ENCODE assay signal across 8 cellular contexts in the genomic region with DNA sequence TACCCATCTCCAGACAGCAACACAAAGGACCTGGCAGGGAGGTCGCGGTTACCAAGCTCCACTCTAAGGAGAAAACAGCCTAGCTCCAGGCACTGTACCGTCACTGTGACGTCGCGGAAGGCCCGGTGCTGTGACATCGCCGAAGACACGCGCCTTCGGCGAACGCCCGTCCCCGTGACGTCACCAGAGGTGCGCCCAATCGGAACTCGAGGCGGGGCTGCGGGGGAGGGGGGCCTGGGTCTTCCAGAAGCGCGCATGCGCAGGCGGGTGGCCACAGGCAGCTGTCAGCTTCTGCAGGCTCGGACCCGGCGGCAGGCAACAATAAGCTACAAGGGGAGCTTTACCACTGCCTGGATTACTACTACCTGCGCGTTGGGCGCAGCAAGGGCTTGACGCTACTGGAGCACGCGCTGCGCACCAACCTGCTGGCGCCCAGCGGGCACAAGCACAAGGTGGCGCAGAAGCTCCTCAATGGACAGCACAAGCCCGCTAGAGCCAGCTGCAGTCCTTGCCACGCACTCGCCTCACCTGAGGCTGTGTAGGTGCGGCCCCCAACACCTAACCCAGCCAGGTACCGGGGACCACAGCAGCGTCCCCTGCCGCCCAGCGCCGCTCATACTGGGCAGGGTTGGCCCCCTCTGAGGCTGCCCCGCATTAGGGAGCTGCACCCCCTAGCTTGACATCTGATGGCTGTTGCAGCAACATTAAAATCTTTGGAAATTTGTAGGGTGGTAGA.
DNase-seq lines count a peak whose midpoint lies in the region; ATAC-seq and TF ChIP-seq lines count a peak whose summit lies in the region.

No MANE protein-coding gene starts in this region.

- DNase-seq in AG04450 (ENCODE audit: low read depth, low spot score) (peak; percentile 13), HT-29 (ENCODE audit: low spot score) (peak; percentile 91), T follicular helper cell (ENCODE audit: low read depth) (peak; percentile 82), left ventricle myocardium inferior (peak; percentile 80), posterior cingulate gyrus (peak; percentile 72 to 98 (median 90)), tibial artery (peak; percentile 41 to 81)

- H3K36me3 ChIP-seq in left ventricle myocardium inferior (peaks cover 12% of the 10 kb centered on the region), tibial artery (peaks cover 0 to 17% (median 0%) of the 10 kb centered on the region in 3 donors)

- H3K4me1 ChIP-seq in left ventricle myocardium inferior (peaks cover 14% of the 10 kb centered on the region), tibial artery (peaks cover 0 to 10% (median 9%) of the 10 kb centered on the region in 4 donors)

- POLR2A ChIA-PET in AG04450 (lab: Yijun Ruan, JAX) = interaction anchor here (0.6 kb wide), 1 partner anchor 15 kb away, joined by 5 read pairs; no protein-coding TSS in a partner anchor

- peak; percentile 62 for ATAC-seq in GM19043 (IDR thresholded peaks at IDR 0.05; ENCODE audit: low read depth, unreplicated experiment)

- H3K27me3 ChIP-seq in AG04450 (ENCODE audit: control insufficient read depth, insufficient read depth, low read length) (no peaks in the 10 kb centered on the region), left ventricle myocardium inferior (ENCODE audit: low read depth) (no peaks in the 10 kb centered on the region), tibial artery (no peaks in the 10 kb centered on the region)

- TF ChIP-seq CTCF in AG04450 (IDR thresholded peaks at IDR 0.05; ENCODE audit: low read depth, low read length) (peak; percentile 11; the same call in 1 of the 2 replicates), left ventricle myocardium inferior (IDR thresholded peaks at IDR 0.05; ENCODE audit: borderline replicate concordance) (peak; percentile 53), tibial artery (IDR thresholded peaks at IDR 0.05) (peak in 1 of 2 experiments; percentile 33)

- intact Hi-C loops in left ventricle myocardium inferior (cut with micrococcal nuclease) = no loop called here
- intact Hi-C loops in posterior cingulate gyrus (cut with DNase I) = loop anchor here (5.0 kb wide), 1 partner anchor 79 kb away; no protein-coding TSS in a partner anchor
- intact Hi-C loops in tibial artery (cut with DNase I; ENCODE audit: low total_unique reads) = no loop called here

- H3K4me3 ChIP-seq in AG04450 (ENCODE audit: low read depth, low read length) (peak overlapping the region; percentile 53), left ventricle myocardium inferior (peak overlapping the region; percentile 72), tibial artery (peak overlapping the region; percentile 42 to 59)

- H3K27ac ChIP-seq in AG04450 (ENCODE audit: low read depth, low read length) = no peak overlapping the region
- peak overlapping the region; percentile 76 for H3K27ac ChIP-seq in angular gyrus (ENCODE audit: low read depth, low read length)
- H3K27ac ChIP-seq in left ventricle myocardium inferior (replicated peaks) = peak overlapping the region; percentile 19
- H3K27ac ChIP-seq in tibial artery = no peak overlapping the region

- H3K9me3 ChIP-seq in AG04450 (ENCODE audit: control insufficient read depth, insufficient read depth, low read length) (peaks cover 15% of the 10 kb centered on the region; the same call in 1 of the 2 replicates), left ventricle myocardium inferior (replicated peaks) (no peaks in the 10 kb centered on the region), tibial artery (no peaks in the 10 kb centered on the region)

- CTCF ChIA-PET in AG04450 (lab: Charles Lee) = interaction anchor here (0.5 to 0.6 kb wide), 3 partner anchors 45 to 144 kb away, joined by 3 to 9 read pairs (median 3); no protein-coding TSS in a partner anchor

Comparison
In these comparisons a context has a peak if more than half of its experiments do, and no peak if none do; other contexts are left out.
1. DNase-seq: peak in every context shown above with its lines; median percentile 91 in HT-29; 90 in posterior cingulate gyrus; 82 in T follicular helper cell; 80 in left ventricle myocardium inferior; 61 in tibial artery; 13 in AG04450.
2. H3K27ac ChIP-seq: peak in angular gyrus (single experiment) and left ventricle myocardium inferior (single experiment); none in AG04450 (single experiment) and tibial artery (0 of 2).
3. Peak in every context shown above with its lines, with median percentiles within 50 percentile points of each other: H3K4me3 ChIP-seq.